21 cellular contexts compared by ENCODE assay signal in genomic region chr12:21911832-21912231, GRCh38. TPM values are rescaled to one million over a fixed set of nuclear protein-coding genes. Genes with fewer than 3 reads are reported as not detected.
DNase-seq lines count a peak whose midpoint lies in the region; ATAC-seq and TF ChIP-seq lines count a peak whose summit lies in the region.
"Had no signal": no experiment of that assay in that cellular context is flagged by ENCODE, and none has a peak within 500 bp of the region (broad histone marks: within the 10 kb centered on the region; RNA-seq: fewer than 3 reads in every experiment).

No MANE protein-coding gene starts in this region.

- H2AK5ac ChIP-seq in IMR-90 (ENCODE audit: low read depth, low read length) (no peak overlapping the region), neuronal stem cell (ENCODE audit: low read depth, low read length) (no peak overlapping the region)

- H2AFZ ChIP-seq in ACC112 (ENCODE audit: low read length, unreplicated experiment) (peak overlapping the region; percentile 48), IMR-90 (replicated peaks; ENCODE audit: low read length, poor library complexity) (no peak overlapping the region), neuronal stem cell (ENCODE audit: low read length) (peak overlapping the region; percentile 69)

- DNase-seq in IMR-90 (peak; percentile 5), choroid plexus epithelial cell (ENCODE audit: low read depth) (peak; percentile 11), neuronal stem cell (ENCODE audit: low spot score) (no peak), NCI-H1048 (lab: John Stamatoyannopoulos, UW) (no peak), NCI-H1436 (lab: John Stamatoyannopoulos, UW) (no peak), T-cell (no peak)
- DNase-seq: DMS79 treated with DMSO at 0.1 percent for 48 hours; H7; MM.1S; NCI-H1092; NCI-H1436 treated with DMSO at 0.1 percent for 48 hours; NCI-H1930; NCI-H226; NCI-H510A treated with DMSO at 0.1 percent for 48 hours; NCI-H774; NK-92 treated with Interleukin-12 subunit alpha and Interleukin-12 subunit beta, amount 100 ng/mL, for 24 hours had no signal

- no peak for TF ChIP-seq RAD21 in IMR-90 (IDR thresholded peaks at IDR 0.05; ENCODE audit: low read length)

- intact Hi-C loops in IMR-90 (cut with micrococcal nuclease) = no loop called here

- H3K27me3 ChIP-seq in ACC112 (ENCODE audit: insufficient read depth, low read length) (no peaks in the 10 kb centered on the region), IMR-90 (ENCODE audit: control insufficient read depth, insufficient read depth, low read length) (no peaks in the 10 kb centered on the region), neuronal stem cell (ENCODE audit: control insufficient read depth in 3 of 3, insufficient read depth in 3 of 3, low read depth in 1 of 3, low read length in 3 of 3) (no peaks in the 10 kb centered on the region)

- no peak overlapping the region for H2BK15ac ChIP-seq in IMR-90 (ENCODE audit: low read depth, low read length)
- no peak overlapping the region for H2BK15ac ChIP-seq in neuronal stem cell (ENCODE audit: low read length)

- no peaks in the 10 kb centered on the region for H3K36me3 Mint-ChIP-seq in T-cell

- no peak overlapping the region for H3K9ac ChIP-seq in IMR-90 (ENCODE audit: low read depth, low read length)
- no peak overlapping the region for H3K9ac ChIP-seq in neuronal stem cell (ENCODE audit: low read depth, low read length, poor library complexity)

- H2AK9ac ChIP-seq in IMR-90 (replicated peaks; ENCODE audit: low read depth, low read length, poor library complexity) = no peak overlapping the region

- no peak overlapping the region for H3K4me2 ChIP-seq in IMR-90 (ENCODE audit: low read depth, low read length)
- no peak overlapping the region for H3K4me2 ChIP-seq in neuronal stem cell (ENCODE audit: insufficient read depth, low read length, poor library complexity, severe bottlenecking)

- H3K23ac ChIP-seq in IMR-90 (ENCODE audit: low read depth, low read length) = peak overlapping the region; percentile 75; the same call in 1 of the 2 replicates
- H3K23ac ChIP-seq in neuronal stem cell (ENCODE audit: low read depth, low read length, poor library complexity) = no peak overlapping the region

- H3K4me3 ChIP-seq in ACC112 (ENCODE audit: low read depth, low read length) = peak overlapping the region; percentile 65
- H3K4me3 ChIP-seq in IMR-90 (ENCODE audit: insufficient read depth, low read depth, low read length) = no peak overlapping the region
- no peak overlapping the region for H3K4me3 ChIP-seq in choroid plexus epithelial cell (ENCODE audit: low read depth, low read length)
- H3K4me3 ChIP-seq in neuronal stem cell (ENCODE audit: low read length in 2 of 2) = peak overlapping the region in 1 of 2 donors; percentile 51

- H3K9me3 ChIP-seq in IMR-90 (ENCODE audit: control insufficient read depth, insufficient read depth, low read length) (no peaks in the 10 kb centered on the region), neuronal stem cell (replicated peaks in 1 of 2; ENCODE audit: control insufficient read depth in 2 of 2, insufficient read depth in 1 of 2, low read depth in 1 of 2, low read length in 2 of 2) (peaks cover 0 to 6% of the 10 kb centered on the region in 2 donors)

- H2BK120ac ChIP-seq in IMR-90 (ENCODE audit: low read depth, low read length) (peak overlapping the region; percentile 51; the same call in 1 of the 2 replicates), neuronal stem cell (ENCODE audit: low read depth, low read length) (no peak overlapping the region)

- no CpG with 5 or more reads among the region's 4 CpGs for WGBS in IMR-90 (ENCODE audit: extremely low coverage in 2 of 2, insufficient read length in 1 of 2), 2 experiments
- WGBS in neuronal stem cell (ENCODE audit: extremely low coverage in 2 of 2, insufficient read length in 2 of 2, insufficient replicate concordance in 1 of 2), 2 donors = no CpG with 5 or more reads among the region's 4 CpGs

- no TSS peak for BruUV-seq in IMR-90 (replicated peaks; lab: Mats Ljungman, UMichigan)

- H4K91ac ChIP-seq in IMR-90 (ENCODE audit: insufficient read depth, low read depth, low read length) (no peak overlapping the region; the same call in 1 of the 2 replicates), neuronal stem cell (ENCODE audit: low read depth, low read length, poor library complexity) (no peak overlapping the region)

- no peaks in the 10 kb centered on the region for H3K9me1 ChIP-seq in IMR-90 (ENCODE audit: insufficient read depth, low read length)

- H3K56ac ChIP-seq in IMR-90 (ENCODE audit: extremely low read depth, insufficient read depth, low read length) = 0 out of 2 replicates have a peak overlapping the region, but pooled peaks have one; percentile 41

- H3K4me1 ChIP-seq in ACC112 (ENCODE audit: control insufficient read depth, insufficient read depth, low read length, unreplicated experiment) (peaks cover 38% of the 10 kb centered on the region), IMR-90 (ENCODE audit: control insufficient read depth, insufficient read depth, low read length) (no peaks in the 10 kb centered on the region), neuronal stem cell (ENCODE audit: control insufficient read depth in 2 of 2, insufficient read depth in 1 of 2, low read depth in 1 of 2, low read length in 2 of 2) (peaks cover 0 to 30% of the 10 kb centered on the region in 2 donors)

- ATAC-seq in IMR-90 (ENCODE audit: low read depth) (0 out of 2 replicates have a peak, but pooled peaks have one; percentile 32), T-cell (replicated peaks in 1 of 4) (no peak)
- ATAC-seq: Right ventricle myocardium inferior had no signal

- in situ Hi-C loops in IMR-90 (cut with MboI; ENCODE audit: low sequenced_read_pairs) = no loop called here

- no peak overlapping the region for H3K4me3 Mint-ChIP-seq in T-cell
- H3K4me3 Mint-ChIP-seq: T-helper 1 cell treated with Interleukin-12 subunit alpha and Interleukin-12 subunit beta and Interleukin-4 antibody, amounts not matched to agents 30 μg/mL and 1 μg/mL, for 36 hours had no signal

- H4K20me1 ChIP-seq in IMR-90 (ENCODE audit: insufficient read depth, low read length) = no peaks in the 10 kb centered on the region

- H3K79me2 ChIP-seq in ACC112 (ENCODE audit: control insufficient read depth, insufficient read depth, low read length, unreplicated experiment) = no peaks in the 10 kb centered on the region

- peaks cover 0 to 13% of the 10 kb centered on the region in 2 donors for H3K27me3 Mint-ChIP-seq in T-cell

- dilution Hi-C loops in IMR-90 (cut with HindIII; ENCODE audit: low sequenced_read_pairs, unreplicated experiment) = no loop called here

- H3K79me1 ChIP-seq in IMR-90 (ENCODE audit: low read depth in 1 of 2, low read length in 2 of 2) (no peaks in the 10 kb centered on the region), neuronal stem cell (ENCODE audit: low read depth, low read length) (no peaks in the 10 kb centered on the region)

- H3K36me3 ChIP-seq in ACC112 (ENCODE audit: insufficient read depth, low read length) (no peaks in the 10 kb centered on the region), IMR-90 (ENCODE audit: control insufficient read depth, insufficient read depth, low read length) (no peaks in the 10 kb centered on the region), neuronal stem cell (replicated peaks in 1 of 2; ENCODE audit: control insufficient read depth in 2 of 2, insufficient read depth in 2 of 2, low read length in 2 of 2) (peaks cover 0 to 15% of the 10 kb centered on the region in 2 donors)

- no peak for TF ChIP-seq POLR2A in IMR-90 (IDR thresholded peaks at IDR 0.05; ENCODE audit: low read depth, low read length)

- no peak for TF ChIP-seq CTCF in IMR-90 (conservative IDR thresholded peaks at IDR 0.05; ENCODE audit: low read depth, low read length)
- no peak for TF ChIP-seq CTCF in choroid plexus epithelial cell (conservative IDR thresholded peaks at IDR 0.05; ENCODE audit: low read depth, low read length)

- H2BK12ac ChIP-seq in neuronal stem cell (ENCODE audit: low read length) = no peak overlapping the region

- no peaks in the 10 kb centered on the region for H3K4me1 Mint-ChIP-seq in T-cell

- H3K27ac Mint-ChIP-seq in T-cell = no peak overlapping the region
- H3K27ac Mint-ChIP-seq: T-helper 1 cell treated with Interleukin-12 subunit alpha and Interleukin-12 subunit beta and Interleukin-4 antibody, amounts not matched to agents 30 μg/mL and 1 μg/mL, for 36 hours had no signal

- peak overlapping the region; percentile 81 for H3K27ac ChIP-seq in ACC112 (ENCODE audit: low read depth, low read length)
- H3K27ac ChIP-seq in IMR-90 (ENCODE audit: insufficient read depth, low read length) = no peak overlapping the region
- no peak overlapping the region for H3K27ac ChIP-seq in neuronal stem cell (replicated peaks; ENCODE audit: low read length)
- H3K27ac ChIP-seq: C4-2B had no signal

- H3K18ac ChIP-seq in IMR-90 (ENCODE audit: low read depth, low read length) (peak overlapping the region; percentile 59; the same call in 1 of the 2 replicates), neuronal stem cell (ENCODE audit: low read length) (no peak overlapping the region)

- POLR2A ChIA-PET in IMR-90 (lab: Charles Lee; ENCODE audit: unreplicated experiment) = no interaction called here
- POLR2A ChIA-PET in T-cell (lab: Charles Lee) = no interaction called here

- H2BK5ac ChIP-seq in IMR-90 (ENCODE audit: low read depth, low read length, poor library complexity, severe bottlenecking) (peak overlapping the region; percentile 36), neuronal stem cell (ENCODE audit: low read length) (no peak overlapping the region)

- H3K14ac ChIP-seq in IMR-90 (replicated peaks; ENCODE audit: low read depth, low read length) (peak overlapping the region; percentile 1; the same call in 1 of the 2 replicates), neuronal stem cell (ENCODE audit: low read length) (no peak overlapping the region)

- no peak overlapping the region; the same call in 1 of the 2 replicates for H4K5ac ChIP-seq in IMR-90 (ENCODE audit: low read depth, low read length)

- H4K8ac ChIP-seq in IMR-90 (ENCODE audit: low read depth in 2 of 2, low read length in 2 of 2) = no peak overlapping the region; a peak in 1 of 4 replicates
- H4K8ac ChIP-seq in neuronal stem cell (ENCODE audit: low read depth, low read length) = no peak overlapping the region

- peak overlapping the region; percentile 70; the same call in 1 of the 2 replicates for H2BK20ac ChIP-seq in IMR-90 (ENCODE audit: low read depth, low read length)

- CTCF ChIA-PET in IMR-90 (lab: Yijun Ruan, JAX) = no interaction called here
- CTCF ChIA-PET in T-cell (lab: Charles Lee) = interaction anchor here in 1 of 2 donors (0.6 kb wide), 1 partner anchor 337 kb away, joined by 3 read pairs; no protein-coding TSS in a partner anchor

- H3K4ac ChIP-seq in IMR-90 (ENCODE audit: low read depth, low read length) (peak overlapping the region; percentile 24; the same call in 1 of the 2 replicates), neuronal stem cell (ENCODE audit: low read length) (no peak overlapping the region)

- no peaks in the 10 kb centered on the region for H3K9me3 Mint-ChIP-seq in T-cell
- H3K9me3 Mint-ChIP-seq: T-helper 1 cell treated with Interleukin-12 subunit alpha and Interleukin-12 subunit beta and Interleukin-4 antibody, amounts not matched to agents 30 μg/mL and 1 μg/mL, for 36 hours had no signal

RNA-seq across cellular contexts. Expression of gene ABCC9, which starts 29.4 kb away (rescaled TPM):
- 5.6 and 6.6 TPM in 2 replicates for total RNA-seq in IMR-90 (2012; rRNA removed)
- polyA plus RNA-seq in IMR-90 (2012; rRNA removed) = 1.2 and 1.4 TPM in 2 replicates
- polyA plus RNA-seq in IMR-90 (2012; cell fraction: cytosol; rRNA removed) = 0.29 and 0.44 TPM in 2 replicates
- 0.11 and 1.4 TPM in 2 replicates for polyA plus RNA-seq in IMR-90 (2012; cell fraction: nucleus; rRNA removed; ENCODE audit: low replicate concordance)
- polyA plus RNA-seq in neuronal stem cell (2013, experiment 1 of 2) = 0.04 TPM
- polyA plus RNA-seq in neuronal stem cell (2013, experiment 2 of 2) = 0.04 TPM
- under 1 TPM in 3 of 5 donors, not detected in 2; 0.06 to 0.10 (median 0.09) TPM for total RNA-seq in T-cell
- total RNA-seq: H7, SK-MEL-5 had no signal

Comparison
In these comparisons a context has a peak if more than half of its experiments do, and no peak if none do; other contexts are left out.
1. DNase-seq: peak in IMR-90 (single experiment) and choroid plexus epithelial cell (single experiment); none in neuronal stem cell (single experiment), NCI-H1048 (single experiment), NCI-H1436 (single experiment) and T-cell (0 of 34).